Comparison of ENCODE assay signal across 29 cellular contexts in genomic region chr19:46112527-46112926, GRCh38. TPM values are rescaled to one million over a fixed set of nuclear protein-coding genes. Genes with fewer than 3 reads are reported as not detected.
DNase-seq lines count a peak whose midpoint lies in the region; FAIRE-seq and TF ChIP-seq lines count a peak whose summit lies in the region.
"Had no signal": no experiment of that assay in that cellular context is flagged by ENCODE, and none has a peak within 500 bp of the region (broad histone marks: within the 10 kb centered on the region; RNA-seq: fewer than 3 reads in every experiment).

No MANE protein-coding gene starts in this region.

- H3K4me1 Mint-ChIP-seq in osteocyte (ENCODE audit: unreplicated experiment) = peaks cover 6% of the 10 kb centered on the region
- H3K4me1 Mint-ChIP-seq: CD14-positive monocyte; CD4-positive, alpha-beta memory T cell; CD4-positive, CD25-positive, alpha-beta regulatory T cell; CD8-positive, alpha-beta memory T cell had no signal

- H3K4me1 ChIP-seq in keratinocyte (ENCODE audit: control insufficient read depth, extremely low read depth, insufficient read depth, low read length) (peaks cover 38% of the 10 kb centered on the region), trophoblast cell (ENCODE audit: control insufficient read depth in 1 of 2, insufficient read depth in 2 of 2, low read length in 2 of 2) (peaks cover 5 to 6% of the 10 kb centered on the region in 2 experiments)
- H3K4me1 ChIP-seq: BE2C, BLaER1 had no signal

- H3K4me2 ChIP-seq in keratinocyte (ENCODE audit: control insufficient read depth, extremely low read depth, insufficient read depth, low read depth, low read length) (no peak overlapping the region), trophoblast cell (ENCODE audit: low read length) (no peak overlapping the region)
- H3K4me2 ChIP-seq: BLaER1 had no signal

- H3K9ac ChIP-seq in keratinocyte (ENCODE audit: control insufficient read depth, extremely low read depth, insufficient read depth, low read length) = no peak overlapping the region
- no peak overlapping the region for H3K9ac ChIP-seq in trophoblast cell (ENCODE audit: low read length)
- H3K9ac ChIP-seq: BLaER1 had no signal

- H3K18ac ChIP-seq in trophoblast cell (ENCODE audit: low read length) = no peak overlapping the region

- dilution Hi-C loops in keratinocyte (cut with MboI; ENCODE audit: extremely low pct_ligation_motif_present, low sequenced_read_pairs) = no loop called here

- H3K27ac ChIP-seq in keratinocyte (ENCODE audit: control insufficient read depth, insufficient read depth, low read length) = no peak overlapping the region
- no peak overlapping the region for H3K27ac ChIP-seq in trophoblast cell (ENCODE audit: low read depth, low read length)
- H3K27ac ChIP-seq: 22Rv1, BLaER1 had no signal

- no peaks in the 10 kb centered on the region for H3K36me3 Mint-ChIP-seq in osteocyte (ENCODE audit: unreplicated experiment)
- H3K36me3 Mint-ChIP-seq: CD14-positive monocyte; CD4-positive, alpha-beta memory T cell; CD4-positive, CD25-positive, alpha-beta regulatory T cell; CD8-positive, alpha-beta memory T cell had no signal

- H3K4ac ChIP-seq in trophoblast cell (ENCODE audit: low read depth, low read length) = no peak overlapping the region

- H3K9me3 ChIP-seq in keratinocyte (ENCODE audit: control insufficient read depth, low read depth, low read length) = no peaks in the 10 kb centered on the region
- H3K9me3 ChIP-seq in trophoblast cell (ENCODE audit: insufficient read depth, low read depth, low read length) = peaks cover 2% of the 10 kb centered on the region
- H3K9me3 ChIP-seq: BE2C, BLaER1 had no signal

- peak; percentile 6 for DNase-seq in stimulated activated CD4-positive, alpha-beta T cell treated with anti-CD3 and anti-CD28 coated beads, Interleukin-15, amount 100 ng/mL, for 24 hours
- DNase-seq in stimulated activated CD4-positive, alpha-beta T cell treated with anti-CD3 and anti-CD28 coated beads, Interleukin-2, amount 100 ng/mL, for 24 hours = no peak
- DNase-seq in keratinocyte (ENCODE audit: low read depth, low spot score) (no peak), trophoblast cell (no peak), OCI-M2 (lab: John Stamatoyannopoulos, UW; ENCODE audit: unreplicated experiment) (no peak), osteocyte (ENCODE audit: extremely low spot score, unreplicated experiment) (no peak), urothelium cell line (ENCODE audit: low spot score) (no peak)
- DNase-seq: AML-193; BE2C; C1 segment of cervical spinal cord; CD4-positive, alpha-beta memory T cell; CD4-positive, CD25-positive, alpha-beta regulatory T cell; CD8-positive, alpha-beta memory T cell; COR-L47; DMS 273 treated with DMSO at 0.1 percent for 48 hours; DMS153; DMS53; DMS79; DND-41; EL; GDM1 had no signal

- WGBS in trophoblast cell (ENCODE audit: extremely low coverage, insufficient coverage, insufficient read length) = no CpG with 5 or more reads among the region's 2 CpGs

- no peak overlapping the region for H2AFZ ChIP-seq in keratinocyte (ENCODE audit: control insufficient read depth, low read length)
- H2AFZ ChIP-seq in trophoblast cell (ENCODE audit: insufficient read depth, low read length, poor library complexity) = no peak overlapping the region

- H4K91ac ChIP-seq in trophoblast cell (ENCODE audit: low read depth, low read length) = peak overlapping the region; percentile 74

- H3K4me3 ChIP-seq in keratinocyte (ENCODE audit: control insufficient read depth in 2 of 3, extremely low read depth in 1 of 3, insufficient read depth in 2 of 3, low read depth in 1 of 3, low read length in 3 of 3) (no peak overlapping the region), trophoblast cell (ENCODE audit: low read depth, low read length) (no peak overlapping the region)
- H3K4me3 ChIP-seq: BLaER1, GM12878 had no signal

- peaks cover 57% of the 10 kb centered on the region for H3K27me3 Mint-ChIP-seq in osteocyte (ENCODE audit: unreplicated experiment)

- H4K20me1 ChIP-seq in keratinocyte (ENCODE audit: control insufficient read depth, extremely low read depth, insufficient read depth, low read length) = no peaks in the 10 kb centered on the region
- H4K20me1 ChIP-seq: BLaER1 had no signal

- no peaks in the 10 kb centered on the region for H3K9me3 Mint-ChIP-seq in osteocyte (ENCODE audit: unreplicated experiment)

- H3K27me3 ChIP-seq in keratinocyte (ENCODE audit: control insufficient read depth, extremely low read depth, insufficient read depth, low read length) = no peaks in the 10 kb centered on the region
- no peaks in the 10 kb centered on the region for H3K27me3 ChIP-seq in trophoblast cell (ENCODE audit: insufficient read depth, low read length)
- H3K27me3 ChIP-seq: BLaER1 had no signal

- no peak overlapping the region for H2AK5ac ChIP-seq in trophoblast cell (ENCODE audit: low read length)

- H3K9me1 ChIP-seq in keratinocyte (ENCODE audit: control insufficient read depth, extremely low read depth, insufficient read depth, low read length) = no peaks in the 10 kb centered on the region

- TF ChIP-seq CTCF in keratinocyte (optimal IDR thresholded peaks at IDR 0.05 in 1 of 3, IDR thresholded peaks at IDR 0.05 in 1 of 3, conservative IDR thresholded peaks at IDR 0.05 in 1 of 3; ENCODE audit: extremely low read depth in 1 of 3, insufficient read depth in 2 of 3, low read length in 3 of 3) (no peak), osteocyte (IDR thresholded peaks at IDR 0.05) (no peak)

- H3K36me3 ChIP-seq in keratinocyte (ENCODE audit: control insufficient read depth in 2 of 2, extremely low read depth in 1 of 2, insufficient read depth in 2 of 2, low read length in 2 of 2) (peaks cover 0 to 4% of the 10 kb centered on the region in 2 experiments), trophoblast cell (ENCODE audit: control insufficient read depth in 1 of 2, insufficient read depth in 2 of 2, low read length in 2 of 2) (no peaks in the 10 kb centered on the region)
- H3K36me3 ChIP-seq: BE2C, BLaER1 had no signal

- H3K79me2 ChIP-seq in keratinocyte (ENCODE audit: control insufficient read depth, insufficient read depth, low read length) = no peaks in the 10 kb centered on the region
- H3K79me2 ChIP-seq in trophoblast cell (ENCODE audit: control insufficient read depth, insufficient read depth, low read length, poor library complexity) = no peaks in the 10 kb centered on the region

- peak; percentile 49 for FAIRE-seq in keratinocyte (lab: Jason Lieb, UNC)
- no peak for FAIRE-seq in urothelium cell line (lab: Jason Lieb, UNC)
- FAIRE-seq: A204.1, GM12878, GM12892, GM18507 had no signal

- H3K14ac ChIP-seq in trophoblast cell (ENCODE audit: low read length) = no peak overlapping the region

- H2BK12ac ChIP-seq in trophoblast cell (ENCODE audit: low read length) = peak overlapping the region; percentile 95

- H2BK120ac ChIP-seq in trophoblast cell (ENCODE audit: insufficient read depth, low read length, poor library complexity) = peak overlapping the region; percentile 81

- H4K12ac ChIP-seq in trophoblast cell (ENCODE audit: low read depth, low read length) = no peak overlapping the region

- H2BK5ac ChIP-seq in trophoblast cell (ENCODE audit: low read depth, low read length, poor library complexity) = peak overlapping the region; percentile 64

- no peak overlapping the region for H3K23ac ChIP-seq in trophoblast cell (ENCODE audit: low read length)

- peaks cover 14% of the 10 kb centered on the region for H3K79me1 ChIP-seq in trophoblast cell (ENCODE audit: low read length)

- no peak overlapping the region for H3K4me3 Mint-ChIP-seq in osteocyte (ENCODE audit: unreplicated experiment)
- H3K4me3 Mint-ChIP-seq: CD14-positive monocyte; CD4-positive, alpha-beta memory T cell; CD4-positive, CD25-positive, alpha-beta regulatory T cell; CD8-positive, alpha-beta memory T cell had no signal

- no peak overlapping the region for H3K27ac Mint-ChIP-seq in osteocyte (ENCODE audit: unreplicated experiment)
- H3K27ac Mint-ChIP-seq: CD4-positive, alpha-beta memory T cell; CD4-positive, CD25-positive, alpha-beta regulatory T cell; CD8-positive, alpha-beta memory T cell had no signal

- no peak overlapping the region for H4K8ac ChIP-seq in trophoblast cell (ENCODE audit: low read depth, low read length)

RNA-seq across cellular contexts. Expression of gene IGFL3, which starts 12.0 kb away (rescaled TPM):
- 236 to 560 TPM (median 344 TPM) in 3 replicates for polyA plus RNA-seq in keratinocyte
- 68.4 TPM for polyA plus RNA-seq in keratinocyte (2011; ENCODE audit: low read depth)
- 359 and 390 TPM in 2 replicates for polyA plus RNA-seq in keratinocyte (2011; cell fraction: cytosol; rRNA removed)
- polyA plus RNA-seq in keratinocyte (2011; cell fraction: nucleus; rRNA removed) = 419 and 530 TPM in 2 replicates
- polyA plus RNA-seq in keratinocyte (2012; ENCODE audit: low replicate concordance) = 207 and 288 TPM in 2 replicates
- polyA minus RNA-seq in keratinocyte = 145 to 324 TPM (median 146 TPM) in 3 replicates
- 164 TPM for polyA minus RNA-seq in keratinocyte (2011; cell fraction: cytosol; rRNA and poly(A)+ RNA removed)
- polyA minus RNA-seq in keratinocyte (2011; cell fraction: nucleus; rRNA and poly(A)+ RNA removed) = 170 and 212 TPM in 2 replicates
- 0.39 and 0.48 TPM in 2 replicates for polyA plus RNA-seq in trophoblast cell (2013)
- total RNA-seq in osteocyte = not detected in 2 replicates
- total RNA-seq: CD4-positive, alpha-beta memory T cell; CD4-positive, CD25-positive, alpha-beta regulatory T cell; CD8-positive, alpha-beta memory T cell; Daoy; GM12878 had no signal
- polyA plus RNA-seq: CD14-positive monocyte; CD4-positive, alpha-beta memory T cell; CD4-positive, CD25-positive, alpha-beta regulatory T cell; CD8-positive, alpha-beta memory T cell; GM12878 had no signal

RNA-seq across cellular contexts. Expression of gene IGFL2, which starts 35.5 kb away (rescaled TPM):
- 2.9 to 16.2 TPM (median 7.1 TPM) in 3 replicates for polyA plus RNA-seq in keratinocyte
- polyA plus RNA-seq in keratinocyte (2011; ENCODE audit: low read depth) = 17.9 TPM
- 5.8 and 6.2 TPM in 2 replicates for polyA plus RNA-seq in keratinocyte (2011; cell fraction: cytosol; rRNA removed)
- polyA plus RNA-seq in keratinocyte (2011; cell fraction: nucleus; rRNA removed) = 2.6 and 5.8 TPM in 2 replicates
- 3.2 and 59.5 TPM in 2 replicates for polyA plus RNA-seq in keratinocyte (2012; ENCODE audit: low replicate concordance)
- polyA minus RNA-seq in keratinocyte = 4.1 to 10.4 TPM (median 7.2 TPM) in 3 replicates
- 7.9 TPM for polyA minus RNA-seq in keratinocyte (2011; cell fraction: cytosol; rRNA and poly(A)+ RNA removed)
- polyA minus RNA-seq in keratinocyte (2011; cell fraction: nucleus; rRNA and poly(A)+ RNA removed) = 4.3 and 4.7 TPM in 2 replicates
- polyA plus RNA-seq in trophoblast cell (2013) = 1.8 and 2.4 TPM in 2 replicates
- total RNA-seq in osteocyte = not detected in 2 replicates
- total RNA-seq: CD4-positive, CD25-positive, alpha-beta regulatory T cell; CD8-positive, alpha-beta memory T cell; Daoy; GM12878 had no signal
- polyA plus RNA-seq: CD14-positive monocyte; CD8-positive, alpha-beta memory T cell had no signal
